28 cellular contexts compared by ENCODE assay signal in the genomic region with DNA sequence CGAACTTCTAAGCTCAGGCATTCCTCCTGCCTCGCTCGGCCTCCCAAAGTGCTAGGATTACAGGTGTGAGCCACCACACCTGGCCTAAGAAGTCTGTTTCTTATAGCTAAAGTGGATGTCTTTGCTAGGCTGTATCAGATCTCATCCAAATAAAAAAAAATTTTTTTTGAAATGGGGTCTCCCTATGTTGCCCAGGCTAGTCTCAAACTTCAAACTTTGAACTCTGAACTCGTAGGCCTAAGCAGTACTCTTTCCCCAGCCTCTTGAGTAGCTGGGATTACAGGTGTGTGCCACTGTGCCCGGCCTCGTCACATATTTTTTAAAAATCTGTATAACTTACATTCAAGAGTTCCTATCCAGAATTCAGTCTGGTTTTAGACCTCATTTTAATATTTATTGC.
"Had no signal": no experiment of that assay in that cellular context is flagged by ENCODE, and none has a peak within 500 bp of the region (broad histone marks: within the 10 kb centered on the region; RNA-seq: fewer than 3 reads in every experiment).

No MANE protein-coding gene starts in this region.

- H3K4me1 ChIP-seq: neural progenitor cell, suprapubic skin, uterus had no signal

- H3K4me1 Mint-ChIP-seq: neural progenitor cell had no signal

- H3K4me3 Mint-ChIP-seq: immature natural killer cell; mesothelial cell of epicardium; natural killer cell; nephron progenitor cell; neural progenitor cell; stimulated activated naive B cell treated with anti-CD40 and anti-IgM and Interleukin-4, amounts not matched to agents 10 μg/mL and 1 μg/mL and 100 μg/mL, for 72 hours; stimulated activated naive CD8-positive, alpha-beta T cell treated with anti-CD3 and anti-CD28 coated beads, Interleukin-15, Interleukin-2, amounts not matched to agents 100 ng/mL and 50 ng/mL, for 24 hours had no signal

- ATAC-seq: natural killer cell; right cardiac atrium; stimulated activated naive B cell treated with anti-CD40 and anti-IgM and Interleukin-4, amounts not matched to agents 10 μg/mL and 1 μg/mL and 100 μg/mL, for 72 hours had no signal

- H3K36me3 Mint-ChIP-seq: immature natural killer cell, natural killer cell had no signal

- H3K9me3 Mint-ChIP-seq: immature natural killer cell; naive B cell; natural killer cell; stimulated activated naive B cell treated with anti-CD40 and anti-IgM and Interleukin-4, amounts not matched to agents 10 μg/mL and 1 μg/mL and 100 μg/mL, for 72 hours; stimulated activated naive CD8-positive, alpha-beta T cell treated with anti-CD3 and anti-CD28 coated beads, Interleukin-15, Interleukin-2, amounts not matched to agents 100 ng/mL and 50 ng/mL, for 24 hours had no signal

- H3K27ac Mint-ChIP-seq: nephron progenitor cell; neural progenitor cell; progenitor cell of endocrine pancreas; stimulated activated naive B cell treated with anti-CD40 and anti-IgM and Interleukin-4, amounts not matched to agents 10 μg/mL and 1 μg/mL and 100 μg/mL, for 72 hours had no signal

- DNase-seq: hypothalamus; immature natural killer cell; kidney; left ventricle myocardium inferior; mesendoderm; naive B cell; natural killer cell; nephron progenitor cell; occipital lobe; right cardiac atrium; stimulated activated CD4-positive, alpha-beta T cell treated with anti-CD3 and anti-CD28 coated beads, Interleukin-1b, Interleukin-23, amount 100 ng/mL, for 48 hours; stimulated activated CD4-positive, alpha-beta T cell treated with anti-CD3 and anti-CD28 coated beads, Interleukin-2, amount 100 ng/mL, for 48 hours; stimulated activated CD4-positive, alpha-beta T cell treated with anti-CD3 and anti-CD28 coated beads, Interleukin-4, amount 100 ng/mL, for 4 hours; stimulated activated CD8-positive, alpha-beta memory T cell treated with anti-CD3 and anti-CD28 coated beads, Interleukin-4, amount 100 ng/mL, for 48 hours; stimulated activated naive B cell treated with anti-CD40 and anti-IgM and Interleukin-4, amounts not matched to agents 10 μg/mL and 1 μg/mL and 100 μg/mL, for 72 hours; tibial artery; trophoblast cell; uterus had no signal

- H3K9me3 ChIP-seq: left ventricle myocardium inferior, neutrophil, suprapubic skin, thoracic aorta, tibial artery, uterus had no signal

- H3K27me3 Mint-ChIP-seq: naive B cell; progenitor cell of endocrine pancreas; stimulated activated naive B cell treated with anti-CD40 and anti-IgM and Interleukin-4, amounts not matched to agents 10 μg/mL and 1 μg/mL and 100 μg/mL, for 72 hours; stimulated activated naive CD8-positive, alpha-beta T cell treated with anti-CD3 and anti-CD28 coated beads, Interleukin-15, Interleukin-2, amounts not matched to agents 100 ng/mL and 50 ng/mL, for 24 hours had no signal

- H3K27ac ChIP-seq: left ventricle myocardium inferior, neural progenitor cell, neutrophil, parathyroid adenoma, suprapubic skin, thoracic aorta, tibial artery, uterus had no signal

- H3K4me3 ChIP-seq: left ventricle myocardium inferior, lung, neural progenitor cell, smooth muscle cell, suprapubic skin, thoracic aorta, tibial artery, uterus had no signal

- H3K36me3 ChIP-seq: left ventricle myocardium inferior, neural progenitor cell, neutrophil, suprapubic skin, thoracic aorta, tibial artery, uterus had no signal

- H3K27me3 ChIP-seq: neural progenitor cell, neutrophil, suprapubic skin, tibial artery, uterus had no signal
